In the genomic region with DNA sequence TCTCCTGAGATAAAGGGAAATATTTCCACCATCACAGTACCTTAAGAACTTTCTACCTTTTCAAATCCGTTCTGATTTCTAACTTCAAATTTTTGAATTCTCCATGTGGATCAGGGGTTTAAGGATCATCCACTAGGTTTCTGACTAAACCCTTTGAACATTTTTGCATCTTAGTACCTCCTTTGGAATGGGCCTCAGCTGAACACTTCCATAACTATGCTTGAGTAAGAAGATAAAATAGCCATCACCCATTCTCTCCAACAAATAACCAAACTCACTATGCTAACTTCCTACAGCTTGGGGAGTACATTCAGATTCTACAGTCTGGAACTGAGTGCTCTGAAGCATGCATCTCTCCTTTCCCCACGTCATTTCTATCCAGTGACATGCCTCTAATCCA, we compare ENCODE assay signal across 8 cellular contexts. TPM values are rescaled to one million over a fixed set of nuclear protein-coding genes. Genes with fewer than 3 reads are reported as not detected.
DNase-seq lines count a peak whose midpoint lies in the region; ATAC-seq and TF ChIP-seq lines count a peak whose summit lies in the region.

No MANE protein-coding gene starts in this region.

- WGBS in right cardiac atrium: 68% methylated on average over 2 of the region's 2 CpGs

- H3K4me3 ChIP-seq in HCT116 (replicated peaks in 1 of 2; ENCODE audit: low read depth in 1 of 2, low read length in 2 of 2) (peak overlapping the region; percentile 48 to 69; a peak in 2 of 4 replicates), WI38 (ENCODE audit: low read depth, low read length) (peak overlapping the region; percentile 72), right cardiac atrium (ENCODE audit: low read length) (peak overlapping the region; percentile 65), skeletal muscle tissue (ENCODE audit: low read length in 3 of 3) (peak overlapping the region; percentile 84 to 95 (median 87))
- no peak overlapping the region for H3K4me3 ChIP-seq in effector memory CD4-positive, alpha-beta T cell (ENCODE audit: insufficient read depth, low read depth, low read length, poor library complexity, severe bottlenecking)

- CTCF ChIA-PET in HCT116 (lab: Charles Lee): interaction anchor here (1.2 kb wide), 1 partner anchor 188 kb away, joined by 3 read pairs; no protein-coding TSS in a partner anchor

- no peaks in the 10 kb centered on the region for H3K9me2 ChIP-seq in HCT116 (ENCODE audit: insufficient read depth)

- H3K27ac ChIP-seq in HCT116 (ENCODE audit: low read depth, low read length) (no peak overlapping the region), right cardiac atrium (ENCODE audit: low read length) (no peak overlapping the region), skeletal muscle tissue (ENCODE audit: low read depth, low read length) (peak overlapping the region; percentile 77)
- H3K27ac ChIP-seq in effector memory CD4-positive, alpha-beta T cell (ENCODE audit: insufficient read depth, low read length, poor library complexity, severe bottlenecking): no peak overlapping the region

- BruUV-seq in HCT116 (replicated peaks; lab: Mats Ljungman, UMichigan): no TSS peak

- H3K27me3 ChIP-seq in HCT116 (ENCODE audit: insufficient read depth, low read length): 0 out of 2 replicates have a peak, but pooled peaks cover 1% of the 10 kb centered on the region
- no peaks in the 10 kb centered on the region for H3K27me3 ChIP-seq in right cardiac atrium (ENCODE audit: control insufficient read depth, insufficient read depth)
- no peaks in the 10 kb centered on the region for H3K27me3 ChIP-seq in skeletal muscle tissue (ENCODE audit: control insufficient read depth in 3 of 3, insufficient read depth in 3 of 3, low read length in 3 of 3)
- H3K27me3 ChIP-seq in effector memory CD4-positive, alpha-beta T cell (replicated peaks; ENCODE audit: control insufficient read depth, insufficient read depth, low read length, poor library complexity, severe bottlenecking): no peaks in the 10 kb centered on the region

- H3K4me1 ChIP-seq in HCT116 (ENCODE audit: control insufficient read depth in 1 of 2, insufficient read depth in 2 of 2, low read length in 2 of 2) (peaks cover 7 to 21% of the 10 kb centered on the region in 2 experiments; a peak in 3 of 4 replicates), right cardiac atrium (ENCODE audit: control insufficient read depth, insufficient read depth, low read length) (peaks cover 4% of the 10 kb centered on the region), skeletal muscle tissue (ENCODE audit: control insufficient read depth in 3 of 3, insufficient read depth in 3 of 3, low read length in 3 of 3) (peaks cover 11 to 33% (median 18%) of the 10 kb centered on the region in 3 donors)
- peaks cover 21% of the 10 kb centered on the region for H3K4me1 ChIP-seq in effector memory CD4-positive, alpha-beta T cell (ENCODE audit: control insufficient read depth, insufficient read depth, low read length, poor library complexity, severe bottlenecking)

- H3K9ac ChIP-seq in HCT116 (ENCODE audit: low read length) (no peak overlapping the region), skeletal muscle tissue (ENCODE audit: low read depth in 1 of 3, low read length in 3 of 3) (peak overlapping the region; percentile 71 to 83 (median 81))

- ATAC-seq in HCT116 (no peak), right cardiac atrium (no peak), HG02938 (IDR thresholded peaks at IDR 0.05; ENCODE audit: unreplicated experiment) (no peak)

- no peak for TF ChIP-seq CTCF in HCT116 (IDR thresholded peaks at IDR 0.05 in 2 of 3, conservative IDR thresholded peaks at IDR 0.05 in 1 of 3; ENCODE audit: borderline replicate concordance in 1 of 3, insufficient read depth in 1 of 3, low read depth in 2 of 3, low read length in 2 of 3)
- TF ChIP-seq CTCF in WI38 (IDR thresholded peaks at IDR 0.05; ENCODE audit: low read depth, low read length): no peak

- TF ChIP-seq RAD21 in HCT116 (IDR thresholded peaks at IDR 0.05; ENCODE audit: low read depth): no peak

- no peak for TF ChIP-seq POLR2A in HCT116 (IDR thresholded peaks at IDR 0.05; ENCODE audit: borderline replicate concordance, extremely low read depth, insufficient read depth, insufficient read length)

- H3K9me3 ChIP-seq in HCT116 (ENCODE audit: control insufficient read depth in 1 of 2, insufficient read depth in 1 of 2, low read depth in 1 of 2, low read length in 2 of 2): no peaks in the 10 kb centered on the region
- H3K9me3 ChIP-seq in right cardiac atrium (ENCODE audit: control insufficient read depth, low read length): no peaks in the 10 kb centered on the region
- H3K9me3 ChIP-seq in skeletal muscle tissue (ENCODE audit: control insufficient read depth in 3 of 3, low read length in 3 of 3): no peaks in the 10 kb centered on the region
- no peaks in the 10 kb centered on the region for H3K9me3 ChIP-seq in effector memory CD4-positive, alpha-beta T cell (ENCODE audit: control insufficient read depth, low read length)

- POLR2A ChIA-PET in HCT116 (lab: Charles Lee): no interaction called here

- 0 out of 4 replicates have a peak, but pooled peaks cover under 1 to 2% of the 10 kb centered on the region in 2 experiments for H3K36me3 ChIP-seq in HCT116 (ENCODE audit: control insufficient read depth in 1 of 2, insufficient read depth in 2 of 2, low read length in 2 of 2)
- H3K36me3 ChIP-seq in skeletal muscle tissue (ENCODE audit: control insufficient read depth in 3 of 3, insufficient read depth in 3 of 3, low read length in 3 of 3): peaks cover 0 to 6% (median 3%) of the 10 kb centered on the region in 3 donors
- no peaks in the 10 kb centered on the region for H3K36me3 ChIP-seq in effector memory CD4-positive, alpha-beta T cell (ENCODE audit: control insufficient read depth, insufficient read depth, low read length)

- RAD21 ChIA-PET in HCT116 (lab: Charles Lee; ENCODE audit: low non-redundant PET in 1 of 2, low total read pairs in 2 of 2, uncharacterized antibody in 2 of 2, unreplicated experiment in 2 of 2): no interaction called here

- peak overlapping the region; percentile 93 for H2AFZ ChIP-seq in HCT116 (ENCODE audit: low read depth, low read length, poor library complexity, severe bottlenecking)

- intact Hi-C loops in HCT116 (cut with micrococcal nuclease) (loop anchor here (5.0 to 10.0 kb wide), 2 partner anchors 849 to 1491 kb away; partner anchors contain the start of gene CDV3), right cardiac atrium (cut with DNase I) (loop anchor here in 2 of 4 donors (10.0 kb wide), 1 partner anchor 851 kb away; the partner anchor contains the start of gene CDV3 (in 2 of the 2))

- H3K4me2 ChIP-seq in HCT116 (ENCODE audit: low read length): peak overlapping the region; percentile 91

- no peaks in the 10 kb centered on the region for H4K20me1 ChIP-seq in HCT116 (ENCODE audit: insufficient read depth)

- DNase-seq in HCT116 (ENCODE audit: low read depth, low spot score): no peak
- DNase-seq in right cardiac atrium: no peak
- DNase-seq in mesenteric fat pad (ENCODE audit: low spot score): no peak
- no peak for DNase-seq in effector memory CD4-positive, alpha-beta T cell
- DNase-seq in NCI-H2196 (lab: John Stamatoyannopoulos, UW; ENCODE audit: unreplicated experiment): no peak

- H3K79me2 ChIP-seq in HCT116 (ENCODE audit: insufficient read depth, low read length): peaks cover 6% of the 10 kb centered on the region

TF ChIP-seq in HCT116, 20 proteins besides CTCF, POLR2A, EP300 and RAD21 (continues in another document):
- TF ChIP-seq, protein P1, sequence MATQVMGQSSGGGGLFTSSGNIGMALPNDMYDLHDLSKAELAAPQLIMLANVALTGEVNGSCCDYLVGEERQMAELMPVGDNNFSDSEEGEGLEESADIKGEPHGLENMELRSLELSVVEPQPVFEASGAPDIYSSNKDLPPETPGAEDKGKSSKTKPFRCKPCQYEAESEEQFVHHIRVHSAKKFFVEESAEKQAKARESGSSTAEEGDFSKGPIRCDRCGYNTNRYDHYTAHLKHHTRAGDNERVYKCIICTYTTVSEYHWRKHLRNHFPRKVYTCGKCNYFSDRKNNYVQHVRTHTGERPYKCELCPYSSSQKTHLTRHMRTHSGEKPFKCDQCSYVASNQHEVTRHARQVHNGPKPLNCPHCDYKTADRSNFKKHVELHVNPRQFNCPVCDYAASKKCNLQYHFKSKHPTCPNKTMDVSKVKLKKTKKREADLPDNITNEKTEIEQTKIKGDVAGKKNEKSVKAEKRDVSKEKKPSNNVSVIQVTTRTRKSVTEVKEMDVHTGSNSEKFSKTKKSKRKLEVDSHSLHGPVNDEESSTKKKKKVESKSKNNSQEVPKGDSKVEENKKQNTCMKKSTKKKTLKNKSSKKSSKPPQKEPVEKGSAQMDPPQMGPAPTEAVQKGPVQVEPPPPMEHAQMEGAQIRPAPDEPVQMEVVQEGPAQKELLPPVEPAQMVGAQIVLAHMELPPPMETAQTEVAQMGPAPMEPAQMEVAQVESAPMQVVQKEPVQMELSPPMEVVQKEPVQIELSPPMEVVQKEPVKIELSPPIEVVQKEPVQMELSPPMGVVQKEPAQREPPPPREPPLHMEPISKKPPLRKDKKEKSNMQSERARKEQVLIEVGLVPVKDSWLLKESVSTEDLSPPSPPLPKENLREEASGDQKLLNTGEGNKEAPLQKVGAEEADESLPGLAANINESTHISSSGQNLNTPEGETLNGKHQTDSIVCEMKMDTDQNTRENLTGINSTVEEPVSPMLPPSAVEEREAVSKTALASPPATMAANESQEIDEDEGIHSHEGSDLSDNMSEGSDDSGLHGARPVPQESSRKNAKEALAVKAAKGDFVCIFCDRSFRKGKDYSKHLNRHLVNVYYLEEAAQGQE (IDR thresholded peaks at IDR 0.05; ENCODE audit: low read depth): no peak
- no peak for TF ChIP-seq CBX3 (IDR thresholded peaks at IDR 0.05; ENCODE audit: low read depth)
- TF ChIP-seq EGR1 (IDR thresholded peaks at IDR 0.05; ENCODE audit: low read depth): no peak
- no peak for TF ChIP-seq SRF (IDR thresholded peaks at IDR 0.05; ENCODE audit: low read depth)
- no peak for TF ChIP-seq ELF1 (IDR thresholded peaks at IDR 0.05; ENCODE audit: borderline replicate concordance, low read depth)
- TF ChIP-seq SP1 (IDR thresholded peaks at IDR 0.05; ENCODE audit: low read depth): no peak

RNA-seq across cellular contexts. Expression of gene NPHP3, which starts 1.3 kb away (rescaled TPM):
- total RNA-seq in HCT116 (2021; ENCODE audit: unreplicated experiment): 15.5 TPM
- polyA plus RNA-seq in HCT116 (2012): 3.5 and 5.2 TPM in 2 replicates
- 10 to 100 TPM; 12.1 to 15.6 (median 14.1) TPM for total RNA-seq in right cardiac atrium
- polyA plus RNA-seq in right cardiac atrium: 10.7 TPM
- total RNA-seq in skeletal muscle tissue: 50.6 TPM
- 18.0 TPM for total RNA-seq in mesenteric fat pad
